Comparison of ENCODE assay signal across 23 cellular contexts in genomic region chrY:3042905-3043304, GRCh38.
"Had no signal": no experiment of that assay in that cellular context is flagged by ENCODE, and none has a peak within 500 bp of the region (broad histone marks: within the 10 kb centered on the region; RNA-seq: fewer than 3 reads in every experiment).

No MANE protein-coding gene starts in this region.

- DNase-seq: IMR-90, Karpas-422, KG1, MM.1S, NCI-H1092 treated with DMSO at 0.1 percent for 48 hours, NCI-H1436, NCI-H187, NCI-H2081, NCI-H2107, NCI-H226, NCI-H446, NCI-H510A, NCI-H524 treated with DMSO at 0.1 percent for 48 hours, NCI-H69, NCI-H774, OCI-M1, PC-9, Right ventricle myocardium superior, RPMI8226, SIG-M5 had no signal

- H3K4me3 ChIP-seq: PC-9, Peyer's patch, SJSA1, SK-N-MC had no signal

- H3K27me3 ChIP-seq: Peyer's patch, SJSA1 had no signal

- H3K4me1 ChIP-seq: Peyer's patch, SJSA1 had no signal

- H3K27ac ChIP-seq: PC-9, Peyer's patch, SJSA1, SK-N-MC had no signal

- H3K36me3 ChIP-seq: Peyer's patch, SJSA1 had no signal

- H3K9me3 ChIP-seq: Peyer's patch, SJSA1 had no signal
